In genomic region chr19:35224681-35225604, GRCh38 we compare ENCODE assay signal across 11 cellular contexts. TPM values are rescaled to one million over a fixed set of nuclear protein-coding genes. Genes with fewer than 3 reads are reported as not detected.
DNase-seq lines count a peak whose midpoint lies in the region; ATAC-seq and TF ChIP-seq lines count a peak whose summit lies in the region.
"Had no signal": no experiment of that assay in that cellular context is flagged by ENCODE, and none has a peak within 500 bp of the region (broad histone marks: within the 10 kb centered on the region; RNA-seq: fewer than 3 reads in every experiment).

No MANE protein-coding gene starts in this region.

- H3K27me3 ChIP-seq in IMR-90 (ENCODE audit: control insufficient read depth, insufficient read depth, low read length) (peaks cover 13% of the 10 kb centered on the region), endodermal cell (ENCODE audit: control insufficient read depth, insufficient read depth, low read length, poor library complexity, severe bottlenecking) (no peaks in the 10 kb centered on the region), neural progenitor cell (no peaks in the 10 kb centered on the region)

- H3K79me1 ChIP-seq in IMR-90 (ENCODE audit: low read depth in 1 of 2, low read length in 2 of 2) = no peaks in the 10 kb centered on the region

- no peak overlapping the region for H3K4ac ChIP-seq in IMR-90 (ENCODE audit: low read depth, low read length)

- H2AK5ac ChIP-seq in IMR-90 (ENCODE audit: low read depth, low read length) = no peak overlapping the region

- CTCF ChIA-PET in GM10248 (lab: Yijun Ruan, JAX) = interaction anchor here (1.1 to 2.0 kb wide), 5 partner anchors 11 to 252 kb away, joined by 3 to 4 read pairs (median 4); no protein-coding TSS in a partner anchor
- CTCF ChIA-PET in IMR-90 (lab: Yijun Ruan, JAX) = no interaction called here

- H3K36me3 Mint-ChIP-seq in endodermal cell (ENCODE audit: low read depth) = no peaks in the 10 kb centered on the region
- no peaks in the 10 kb centered on the region for H3K36me3 Mint-ChIP-seq in neural progenitor cell

- H2AFZ ChIP-seq in IMR-90 (replicated peaks; ENCODE audit: low read length, poor library complexity) = peak overlapping the region; percentile 11
- H2AFZ ChIP-seq in neural progenitor cell (replicated peaks) = no peak overlapping the region

- 39% methylated on average over 11 of the region's 41 CpGs; no CpG with 5 or more reads in 1 of the 2 experiments for WGBS in IMR-90 (ENCODE audit: extremely low coverage in 2 of 2, insufficient read length in 1 of 2), 2 experiments
- 86 to 90% methylated on average over 28 to 41 of the region's 41 CpGs for WGBS in endodermal cell (ENCODE audit: insufficient coverage in 1 of 2, insufficient read length in 1 of 2), 2 experiments

- H3K27ac Mint-ChIP-seq in endodermal cell (no peak overlapping the region), neural progenitor cell (no peak overlapping the region)

- no peaks in the 10 kb centered on the region for H3K4me1 ChIP-seq in IMR-90 (ENCODE audit: control insufficient read depth, insufficient read depth, low read length)
- no peaks in the 10 kb centered on the region for H3K4me1 ChIP-seq in endodermal cell (ENCODE audit: control insufficient read depth, insufficient read depth, low read length)
- H3K4me1 ChIP-seq in neural progenitor cell = no peaks in the 10 kb centered on the region

- H3K36me3 ChIP-seq in IMR-90 (ENCODE audit: control insufficient read depth, insufficient read depth, low read length) (no peaks in the 10 kb centered on the region), endodermal cell (ENCODE audit: control insufficient read depth, insufficient read depth, low read length) (no peaks in the 10 kb centered on the region), neural progenitor cell (no peaks in the 10 kb centered on the region)

- H3K4me3 Mint-ChIP-seq in endodermal cell (no peak overlapping the region), neural progenitor cell (no peak overlapping the region)

- no peak overlapping the region for H3K4me2 ChIP-seq in IMR-90 (ENCODE audit: low read depth, low read length)
- no peak overlapping the region for H3K4me2 ChIP-seq in neural progenitor cell

- POLR2A ChIA-PET in GM10248 (lab: Yijun Ruan, JAX) = no interaction called here
- POLR2A ChIA-PET in IMR-90 (lab: Charles Lee; ENCODE audit: unreplicated experiment) = no interaction called here

- no peak overlapping the region for H2BK15ac ChIP-seq in IMR-90 (ENCODE audit: low read depth, low read length)

- H4K20me1 ChIP-seq in IMR-90 (ENCODE audit: insufficient read depth, low read length) (no peaks in the 10 kb centered on the region), neural progenitor cell (ENCODE audit: low read depth) (no peaks in the 10 kb centered on the region)

- no peak overlapping the region for H2BK120ac ChIP-seq in IMR-90 (ENCODE audit: low read depth, low read length)

- no peak overlapping the region for H3K14ac ChIP-seq in IMR-90 (replicated peaks; ENCODE audit: low read depth, low read length)

- H3K9ac ChIP-seq in IMR-90 (ENCODE audit: low read depth, low read length) = no peak overlapping the region
- no peak overlapping the region for H3K9ac ChIP-seq in endodermal cell (ENCODE audit: extremely low read depth, low read length, poor library complexity, severe bottlenecking)
- H3K9ac ChIP-seq in neural progenitor cell = no peak overlapping the region

- H4K91ac ChIP-seq in IMR-90 (ENCODE audit: insufficient read depth, low read depth, low read length) = no peak overlapping the region

- no peak for TF ChIP-seq RAD21 in IMR-90 (IDR thresholded peaks at IDR 0.05; ENCODE audit: low read length)

- TF ChIP-seq CTCF in GM10248 (IDR thresholded peaks at IDR 0.05; ENCODE audit: control extremely low read depth, extremely low read depth, low read depth, missing control alignments) (no peak), IMR-90 (conservative IDR thresholded peaks at IDR 0.05; ENCODE audit: low read depth, low read length) (no peak), endodermal cell (conservative IDR thresholded peaks at IDR 0.05) (peak; percentile 51), neural progenitor cell (IDR thresholded peaks at IDR 0.05) (peak; percentile 9)

- no peak overlapping the region for H3K56ac ChIP-seq in IMR-90 (ENCODE audit: extremely low read depth, insufficient read depth, low read length)

- no peak for TF ChIP-seq POLR2A in IMR-90 (IDR thresholded peaks at IDR 0.05; ENCODE audit: low read depth, low read length)

- peaks cover 13% of the 10 kb centered on the region for H3K9me3 Mint-ChIP-seq in endodermal cell
- H3K9me3 Mint-ChIP-seq in neural progenitor cell = no peaks in the 10 kb centered on the region

- no peak overlapping the region for H3K27ac ChIP-seq in IMR-90 (ENCODE audit: insufficient read depth, low read length)
- H3K27ac ChIP-seq in endodermal cell (ENCODE audit: low read depth, low read length) = no peak overlapping the region
- H3K27ac ChIP-seq in neural progenitor cell = no peak overlapping the region

- dilution Hi-C loops in IMR-90 (cut with HindIII; ENCODE audit: low sequenced_read_pairs, unreplicated experiment) = no loop called here

- H3K27me3 Mint-ChIP-seq in endodermal cell (ENCODE audit: insufficient read depth) (peaks cover 6% of the 10 kb centered on the region), neural progenitor cell (ENCODE audit: insufficient read depth, low read depth) (peaks cover 7% of the 10 kb centered on the region)

- no peak overlapping the region for H3K4me3 ChIP-seq in IMR-90 (ENCODE audit: insufficient read depth, low read depth, low read length)
- H3K4me3 ChIP-seq in endodermal cell (ENCODE audit: low read length) = no peak overlapping the region
- H3K4me3 ChIP-seq in neural progenitor cell = no peak overlapping the region

- H3F3A ChIP-seq in neural progenitor cell (ENCODE audit: low read depth) = no peaks in the 10 kb centered on the region

- in situ Hi-C loops in IMR-90 (cut with MboI; ENCODE audit: low sequenced_read_pairs) = no loop called here

- DNase-seq in GM10248 (ENCODE audit: extremely low spot score) (peak; percentile 16), IMR-90 (no peak), endodermal cell (peak; percentile 78), neural progenitor cell (ENCODE audit: low spot score) (no peak), NCI-H1092 treated with DMSO at 0.1 percent for 48 hours (lab: John Stamatoyannopoulos, UW) (no peak)
- DNase-seq in NK-92 treated with Interleukin-12 subunit alpha and Interleukin-12 subunit beta, amount 100 ng/mL, for 24 hours (lab: John Stamatoyannopoulos, UW) = no peak
- DNase-seq: Caco-2, NCI-H774 had no signal

- BruUV-seq in IMR-90 (replicated peaks; lab: Mats Ljungman, UMichigan) = no TSS peak

- no peaks in the 10 kb centered on the region for H3K9me1 ChIP-seq in IMR-90 (ENCODE audit: insufficient read depth, low read length)

- no peak overlapping the region for H2BK5ac ChIP-seq in IMR-90 (ENCODE audit: low read depth, low read length, poor library complexity, severe bottlenecking)

- intact Hi-C loops in IMR-90 (cut with micrococcal nuclease) = no loop called here

- H2AK9ac ChIP-seq in IMR-90 (replicated peaks; ENCODE audit: low read depth, low read length, poor library complexity) = no peak overlapping the region

- H3K4me1 Mint-ChIP-seq in endodermal cell (no peaks in the 10 kb centered on the region), neural progenitor cell (no peaks in the 10 kb centered on the region)

- H2BK20ac ChIP-seq in IMR-90 (ENCODE audit: low read depth, low read length) = no peak overlapping the region

- H4K8ac ChIP-seq in IMR-90 (ENCODE audit: low read depth in 2 of 2, low read length in 2 of 2) = no peak overlapping the region

- H3K9me3 ChIP-seq in IMR-90 (ENCODE audit: control insufficient read depth, insufficient read depth, low read length) (peaks cover 3% of the 10 kb centered on the region; the same call in 1 of the 2 replicates), endodermal cell (ENCODE audit: control insufficient read depth, low read length) (peaks cover 5% of the 10 kb centered on the region), neural progenitor cell (ENCODE audit: low read depth) (no peaks in the 10 kb centered on the region)

- no peak overlapping the region for H3K23ac ChIP-seq in IMR-90 (ENCODE audit: low read depth, low read length)

- H3K79me2 ChIP-seq in neural progenitor cell (ENCODE audit: low read depth) = no peaks in the 10 kb centered on the region

- no peak overlapping the region for H4K5ac ChIP-seq in IMR-90 (ENCODE audit: low read depth, low read length)

- H3K18ac ChIP-seq in IMR-90 (ENCODE audit: low read depth, low read length) = no peak overlapping the region

- ATAC-seq in IMR-90 (ENCODE audit: low read depth) (no peak), GM21528 (IDR thresholded peaks at IDR 0.05; ENCODE audit: low FRiP score, unreplicated experiment) (no peak)

RNA-seq across cellular contexts. Expression of gene FAM187B, which starts 3.6 kb away (rescaled TPM):
- not detected in 2 replicates for total RNA-seq in IMR-90 (2012; rRNA removed)
- not detected in 2 replicates for polyA plus RNA-seq in IMR-90 (2012; rRNA removed)
- polyA plus RNA-seq in IMR-90 (2012; cell fraction: cytosol; rRNA removed) = not detected in 2 replicates
- polyA plus RNA-seq in IMR-90 (2012; cell fraction: nucleus; rRNA removed; ENCODE audit: low replicate concordance) = not detected in 2 replicates
- not detected for total RNA-seq in endodermal cell
- polyA plus RNA-seq in endodermal cell (2013, experiment 1 of 2) = not detected
- polyA plus RNA-seq in endodermal cell (2013, experiment 2 of 2) = not detected
- total RNA-seq in neural progenitor cell (ENCODE audit: low replicate concordance) = 0.19 TPM in 1 of 2 replicates, not detected in the other
- total RNA-seq: astrocyte, Caco-2, M059J had no signal

RNA-seq across cellular contexts. Expression of gene LSR, which starts 23.9 kb away (rescaled TPM):
- total RNA-seq in IMR-90 (2012; rRNA removed) (0.18 and 0.28 TPM in 2 replicates), endodermal cell (100 to 1,000 TPM; 112 to 170 TPM), neural progenitor cell (ENCODE audit: low replicate concordance) (27.1 and 78.4 TPM in 2 replicates)
- 0.44 and 0.98 TPM in 2 replicates for polyA plus RNA-seq in IMR-90 (2012; rRNA removed)
- polyA plus RNA-seq in IMR-90 (2012; cell fraction: cytosol; rRNA removed) = 0.94 and 1.4 TPM in 2 replicates
- 0.23 and 0.51 TPM in 2 replicates for polyA plus RNA-seq in IMR-90 (2012; cell fraction: nucleus; rRNA removed; ENCODE audit: low replicate concordance)
- 51.6 TPM for polyA plus RNA-seq in endodermal cell (2013, experiment 1 of 2)
- polyA plus RNA-seq in endodermal cell (2013, experiment 2 of 2) = 36.3 TPM

RNA-seq across cellular contexts. Expression of gene USF2, which starts 43.8 kb away (rescaled TPM):
- total RNA-seq in IMR-90 (2012; rRNA removed) (21.3 and 27.5 TPM in 2 replicates), endodermal cell (100 to 1,000 TPM; 111 to 121 TPM), neural progenitor cell (ENCODE audit: low replicate concordance) (46.8 and 88.7 TPM in 2 replicates)
- 65.6 and 82.5 TPM in 2 replicates for polyA plus RNA-seq in IMR-90 (2012; rRNA removed)
- 65.8 and 106 TPM in 2 replicates for polyA plus RNA-seq in IMR-90 (2012; cell fraction: cytosol; rRNA removed)
- 185 and 211 TPM in 2 replicates for polyA plus RNA-seq in IMR-90 (2012; cell fraction: nucleus; rRNA removed; ENCODE audit: low replicate concordance)
- 120 TPM for polyA plus RNA-seq in endodermal cell (2013, experiment 1 of 2)
- polyA plus RNA-seq in endodermal cell (2013, experiment 2 of 2) = 121 TPM

RNA-seq across cellular contexts. Expression of gene HAMP, which starts 57.4 kb away (rescaled TPM):
- under 0.01 TPM in 2 replicates for total RNA-seq in IMR-90 (2012; rRNA removed)
- not detected in 2 replicates for polyA plus RNA-seq in IMR-90 (2012; rRNA removed)
- not detected in 2 replicates for polyA plus RNA-seq in IMR-90 (2012; cell fraction: cytosol; rRNA removed)
- polyA plus RNA-seq in IMR-90 (2012; cell fraction: nucleus; rRNA removed; ENCODE audit: low replicate concordance) = 0.03 and 0.25 TPM in 2 replicates
- total RNA-seq in endodermal cell = 1 to 10 TPM in 1 of 2 donors, under 1 TPM in 1; 0.35 to 1.3 TPM
- 0.25 TPM for polyA plus RNA-seq in endodermal cell (2013, experiment 1 of 2)
- 0.25 TPM for polyA plus RNA-seq in endodermal cell (2013, experiment 2 of 2)
- 0.30 TPM in 1 of 2 replicates, not detected in the other for total RNA-seq in neural progenitor cell (ENCODE audit: low replicate concordance)
- total RNA-seq: Caco-2, M059J had no signal

Comparison
In these comparisons a context has a peak if more than half of its experiments do, and no peak if none do; other contexts are left out.
1. DNase-seq: peak in GM10248 (single experiment) and endodermal cell (single experiment); none in IMR-90 (single experiment), neural progenitor cell (single experiment), NK-92 treated with Interleukin-12 subunit alpha and Interleukin-12 subunit beta, amount 100 ng/mL, for 24 hours (single experiment) and NCI-H1092 treated with DMSO at 0.1 percent for 48 hours (single experiment).
2. CTCF ChIP-seq: peak in endodermal cell (single experiment) and neural progenitor cell (single experiment); none in GM10248 (single experiment) and IMR-90 (single experiment).
3. RNA of gene LSR, which starts 23.9 kb away (total RNA-seq): 112 to 170 TPM in endodermal cell and 27.1 to 78.4 TPM in neural progenitor cell; 0.18 to 0.28 TPM in IMR-90; every median in the first group is over 10 times any median in the second.